Comparison of ENCODE assay signal across 10 cellular contexts in genomic region chr18:3124822-3125221, GRCh38.
"Had no signal": no experiment of that assay in that cellular context is flagged by ENCODE, and none has a peak within 500 bp of the region (broad histone marks: within the 10 kb centered on the region; RNA-seq: fewer than 3 reads in every experiment).

No MANE protein-coding gene starts in this region.

- H3K27ac Mint-ChIP-seq: GM23338, H9, HFFc6 had no signal

- H3K4me3 Mint-ChIP-seq: GM23338, H9, HFFc6 had no signal

- H3K9me3 Mint-ChIP-seq: GM23338, H9, HFFc6 had no signal

- ATAC-seq: GM23338, HCT116 had no signal

- FAIRE-seq: H1, H54 had no signal

- DNase-seq: GM23248, GOT3, H7, H9, HCEC 1CT, HFFc6 had no signal
